In genomic region chr19:17074628-17075034, GRCh38 we compare ENCODE assay signal across 8 cellular contexts. TPM values are rescaled to one million over a fixed set of nuclear protein-coding genes. Genes with fewer than 3 reads are reported as not detected.
A peak's percentile ranks its signal among the peaks of the same experiment; 100 is the strongest.
DNase-seq lines count a peak whose midpoint lies in the region; ATAC-seq, FAIRE-seq and TF ChIP-seq lines count a peak whose summit lies in the region.

No MANE protein-coding gene starts in this region.

- CTCF ChIA-PET in HepG2 (lab: Yijun Ruan, JAX; ENCODE audit: low intra/inter-chr PET ratio, low total read pairs), result no interaction called here

- no peak; the same call in 2 of the 3 replicates for ATAC-seq in HepG2
- ATAC-seq in upper lobe of left lung (ENCODE audit: low FRiP score in 2 of 2), result no peak
- no peak for ATAC-seq in HG03175 (IDR thresholded peaks at IDR 0.05; ENCODE audit: unreplicated experiment)

- no peak overlapping the region for H4K5ac ChIP-seq in H9 (ENCODE audit: insufficient read length, low read depth, low read length)

- H2BK20ac ChIP-seq in H9 (ENCODE audit: low read depth, low read length, poor library complexity, severe bottlenecking), result no peak overlapping the region

- peak overlapping the region; percentile 97 to 100 (median 99) for H3K27ac Mint-ChIP-seq in H9
- peak overlapping the region; percentile 98 for H3K27ac Mint-ChIP-seq in activated naive CD8-positive, alpha-beta T cell treated with anti-CD3 and anti-CD28 coated beads for 36 hours

- H3K4me3 Mint-ChIP-seq in H9, result peak overlapping the region; percentile 94 to 99
- peak overlapping the region; percentile 99 for H3K4me3 Mint-ChIP-seq in activated naive CD8-positive, alpha-beta T cell treated with anti-CD3 and anti-CD28 coated beads for 36 hours

- H3K4me3 ChIP-seq in AG09309 (ENCODE audit: control insufficient read depth, low read depth, low read length) (peak overlapping the region; percentile 95), HepG2 (replicated peaks in 1 of 3; ENCODE audit: insufficient read depth in 1 of 3, low read depth in 2 of 3, low read length in 3 of 3) (peak overlapping the region; percentile 60 to 90 (median 79)), upper lobe of left lung (peak overlapping the region; percentile 67 to 96 (median 93))

- H2AK5ac ChIP-seq in H9 (ENCODE audit: insufficient read length, low read length), result no peak overlapping the region

- H3K9me3 Mint-ChIP-seq in H9, result no peaks in the 10 kb centered on the region
- H3K9me3 Mint-ChIP-seq in activated naive CD8-positive, alpha-beta T cell treated with anti-CD3 and anti-CD28 coated beads for 36 hours, result no peaks in the 10 kb centered on the region

- in situ Hi-C loops in HepG2 (cut with HindIII; ENCODE audit: extremely low pct_ligation_motif_present, low pct_unique_long_range_greater_than_20kb), result no loop called here

- no peak overlapping the region for H3T11ph ChIP-seq in H9 (ENCODE audit: low read length)

- TSS peak; percentile 88 for BruUV-seq in HepG2 (replicated peaks; lab: Mats Ljungman, UMichigan)

- H3K23ac ChIP-seq in H9 (ENCODE audit: insufficient read length, low read depth, low read length), result no peak overlapping the region

- peaks cover 17 to 36% (median 27%) of the 10 kb centered on the region in 3 experiments for H3K36me3 Mint-ChIP-seq in H9 (ENCODE audit: insufficient read depth in 1 of 3, low read depth in 3 of 3)
- H3K36me3 Mint-ChIP-seq in activated naive CD8-positive, alpha-beta T cell treated with anti-CD3 and anti-CD28 coated beads for 36 hours, result peaks cover 26% of the 10 kb centered on the region

- peak overlapping the region; percentile 83 for H3K4me2 ChIP-seq in H9 (ENCODE audit: insufficient read depth, insufficient read length, low read length)
- peak overlapping the region; percentile 99 for H3K4me2 ChIP-seq in HepG2 (ENCODE audit: low read depth, low read length)

- H2BK12ac ChIP-seq in H9 (ENCODE audit: insufficient read length, low read depth, low read length), result no peak overlapping the region

- H3K4me1 Mint-ChIP-seq in H9, result peaks cover 50 to 51% of the 10 kb centered on the region in 2 experiments
- peaks cover 48% of the 10 kb centered on the region for H3K4me1 Mint-ChIP-seq in activated naive CD8-positive, alpha-beta T cell treated with anti-CD3 and anti-CD28 coated beads for 36 hours

- intact Hi-C loops in HepG2 (cut with micrococcal nuclease; ENCODE audit: unreplicated experiment), result loop anchor here (5.0 kb wide), 1 partner anchor 63 kb away; no protein-coding TSS in a partner anchor

- H3K79me2 ChIP-seq in H9 (ENCODE audit: insufficient read depth, low read length) (peaks cover 15% of the 10 kb centered on the region; the same call in 1 of the 2 replicates), HepG2 (ENCODE audit: insufficient read depth, low read length) (peaks cover 53% of the 10 kb centered on the region)

- peaks cover 3% of the 10 kb centered on the region for H3K79me1 ChIP-seq in H9 (ENCODE audit: insufficient read depth, low read depth, low read length, poor library complexity, severe bottlenecking)

- H3K18ac ChIP-seq in H9 (ENCODE audit: insufficient read length, low read depth, low read length), result no peak overlapping the region

- no peak for TF ChIP-seq EP300 in HepG2 (IDR thresholded peaks at IDR 0.05; ENCODE audit: low read depth in 2 of 2, low read length in 2 of 2)
- no peak for TF ChIP-seq EP300 in HepG2 (CRISPR knock-in tag; IDR thresholded peaks at IDR 0.05; ENCODE audit: borderline replicate concordance)
- TF ChIP-seq EP300 in upper lobe of left lung (IDR thresholded peaks at IDR 0.05), result no peak

- H4K20me1 ChIP-seq in H9 (ENCODE audit: control insufficient read depth, insufficient read depth, insufficient read length) (no peaks in the 10 kb centered on the region), HepG2 (ENCODE audit: insufficient read depth, low read length) (no peaks in the 10 kb centered on the region)

- H3K14ac ChIP-seq in H9 (ENCODE audit: insufficient read depth, low read length), result no peak overlapping the region

- no CpG with 5 or more reads among the region's 11 CpGs for WGBS in H9 (ENCODE audit: extremely low coverage, insufficient read length, low lambda C conversion rate)
- 2% methylated on average over 6 of the region's 11 CpGs for WGBS in HepG2 (ENCODE audit: low lambda C conversion rate)
- 11 to 19% methylated on average over 7 to 11 of the region's 11 CpGs for WGBS in upper lobe of left lung, 2 donors

- H4K8ac ChIP-seq in H9 (replicated peaks; ENCODE audit: insufficient read length, low read depth, low read length), result no peak overlapping the region

- H3K9me3 ChIP-seq in H9 (ENCODE audit: control insufficient read depth, low read depth, low read length) (no peaks in the 10 kb centered on the region), HepG2 (ENCODE audit: low read length) (no peaks in the 10 kb centered on the region), upper lobe of left lung (no peaks in the 10 kb centered on the region)

- POLR2A ChIA-PET in HepG2 (lab: Yijun Ruan, JAX), result interaction anchor here (1.0 to 1.5 kb wide), 3 partner anchors 141 to 235 kb away, joined by 3 to 5 read pairs (median 3); partner anchors contain the start of genes DDA1, MRPL34 and USE1

- TF ChIP-seq RAD21 in HepG2 (CRISPR knock-in tag; IDR thresholded peaks at IDR 0.05), result no peak

- H2AFZ ChIP-seq in H9 (ENCODE audit: low read length) (no peak overlapping the region), HepG2 (ENCODE audit: low read length) (peak overlapping the region; percentile 79)

- peak overlapping the region; percentile 72 for H3K9ac ChIP-seq in H9 (ENCODE audit: extremely low read depth, insufficient read length, low read length)
- H3K9ac ChIP-seq in HepG2 (ENCODE audit: insufficient read depth, low read depth, low read length), result peak overlapping the region; percentile 84

- H3K27ac ChIP-seq in H9 (ENCODE audit: insufficient read length, low read depth, low read length), result no peak overlapping the region
- peak overlapping the region; percentile 75 for H3K27ac ChIP-seq in HepG2 (ENCODE audit: extremely low read length, insufficient read depth, low read length)
- peak overlapping the region; percentile 73 to 97 (median 89) for H3K27ac ChIP-seq in upper lobe of left lung

- H3K4ac ChIP-seq in H9 (ENCODE audit: low read depth, low read length), result no peak overlapping the region

- H3K27me3 ChIP-seq in H9 (ENCODE audit: insufficient read depth, low read length), result no peaks in the 10 kb centered on the region
- no peaks in the 10 kb centered on the region; a peak in 1 of 5 replicates for H3K27me3 ChIP-seq in HepG2 (ENCODE audit: control insufficient read depth in 1 of 2, insufficient read depth in 2 of 2, low read length in 2 of 2)
- H3K27me3 ChIP-seq in upper lobe of left lung, result no peaks in the 10 kb centered on the region

- DNase-seq in AG09309 (ENCODE audit: low read depth), result no peak
- no peak for DNase-seq in H9
- no peak for DNase-seq in activated naive CD8-positive, alpha-beta T cell treated with anti-CD3 and anti-CD28 coated beads for 36 hours
- no peak for DNase-seq in HepG2 (ENCODE audit: low spot score)
- no peak for DNase-seq in upper lobe of left lung
- DNase-seq in urothelium cell line (ENCODE audit: low spot score), result no peak
- no peak for DNase-seq in DMS153 (lab: John Stamatoyannopoulos, UW)

- FAIRE-seq in HepG2 (lab: Jason Lieb, UNC) (peak; percentile 65), urothelium cell line (lab: Jason Lieb, UNC) (no peak)

- peaks cover 9% of the 10 kb centered on the region for H3K23me2 ChIP-seq in H9 (ENCODE audit: insufficient read length, low read depth, low read length, poor library complexity, severe bottlenecking)

- H3K36me3 ChIP-seq in HepG2 (replicated peaks in 1 of 2; ENCODE audit: control insufficient read depth in 1 of 2, insufficient read depth in 2 of 2, low read length in 2 of 2) (peaks cover 3 to 18% of the 10 kb centered on the region in 2 experiments; a peak in 2 of 5 replicates), upper lobe of left lung (peaks cover 0 to 8% (median 2%) of the 10 kb centered on the region in 4 donors)

- H2BK120ac ChIP-seq in H9 (ENCODE audit: low read depth, low read length, poor library complexity, severe bottlenecking), result no peak overlapping the region

- no peaks in the 10 kb centered on the region; the same call in 1 of the 2 replicates for H3K27me3 Mint-ChIP-seq in H9 (ENCODE audit: low read depth)
- H3K27me3 Mint-ChIP-seq in activated naive CD8-positive, alpha-beta T cell treated with anti-CD3 and anti-CD28 coated beads for 36 hours, result no peaks in the 10 kb centered on the region

- H3K56ac ChIP-seq in H9 (ENCODE audit: insufficient read length, low read depth, low read length), result no peak overlapping the region

- TF ChIP-seq POLR2A in HepG2 (IDR thresholded peaks at IDR 0.05; ENCODE audit: insufficient read depth in 1 of 2, low read depth in 2 of 2, low read length in 2 of 2) (no peak), upper lobe of left lung (IDR thresholded peaks at IDR 0.05) (no peak)

- TF ChIP-seq CTCF in AG09309 (IDR thresholded peaks at IDR 0.05; ENCODE audit: control insufficient read depth, insufficient read depth, low read depth, low read length, missing control alignments) (no peak), H9 (conservative IDR thresholded peaks at IDR 0.05) (no peak), HepG2 (CRISPR knock-in tag; IDR thresholded peaks at IDR 0.05) (no peak), upper lobe of left lung (IDR thresholded peaks at IDR 0.05) (no peak)

- no peak overlapping the region for H2BK15ac ChIP-seq in H9 (ENCODE audit: low read depth, low read length)

- H3K4me1 ChIP-seq in H9 (ENCODE audit: insufficient read depth, low read length), result peaks cover 8% of the 10 kb centered on the region; the same call in 1 of the 2 replicates
- peaks cover 62% of the 10 kb centered on the region for H3K4me1 ChIP-seq in HepG2 (ENCODE audit: insufficient read depth, low read length)
- H3K4me1 ChIP-seq in upper lobe of left lung, result peaks cover 39 to 50% (median 42%) of the 10 kb centered on the region in 4 donors

- H4K91ac ChIP-seq in H9 (ENCODE audit: insufficient read length, low read depth, low read length), result no peak overlapping the region

- no peak overlapping the region for H2BK5ac ChIP-seq in H9 (ENCODE audit: insufficient read length, low read length)

RNA-seq across cellular contexts. Expression of gene HAUS8, which starts 0.6 kb away (rescaled TPM):
- total RNA-seq in H9 (2021) (27.8 and 29.4 TPM in 2 replicates), HepG2 (2016; rRNA removed; fragmentation: Illumina TruSeq; extraction: Trizol) (17.5 and 19.1 TPM in 2 replicates), upper lobe of left lung (10 to 100 TPM in 2 of 6 donors, 1 to 10 TPM in 4; 4.9 to 21.0 (median 8.7) TPM)
- total RNA-seq in activated naive CD8-positive, alpha-beta T cell treated with anti-CD3 and anti-CD28 coated beads for 36 hours, result 10 to 100 TPM; 43.1 to 46.0 TPM
- 7.9 and 8.8 TPM in 2 replicates for total RNA-seq in HepG2 (2016; cell fraction: cytosol; rRNA removed; fragmentation: Illumina TruSeq; extraction: Trizol; ENCODE audit: low read depth)
- 17.4 and 19.5 TPM in 2 replicates for total RNA-seq in HepG2 (2016; cell fraction: insoluble cytoplasmic fraction; rRNA removed; fragmentation: Illumina TruSeq; extraction: Trizol)
- 10.4 and 12.6 TPM in 2 replicates for total RNA-seq in HepG2 (2016; cell fraction: membrane; rRNA removed; fragmentation: Illumina TruSeq; extraction: Trizol)
- 10.9 and 13.5 TPM in 2 replicates for total RNA-seq in HepG2 (2016; cell fraction: nucleus; rRNA removed; fragmentation: Illumina TruSeq; extraction: Trizol)
- polyA plus RNA-seq in HepG2 (2011; rRNA removed), result 7.1 and 7.8 TPM in 2 replicates
- 4.3 and 7.7 TPM in 2 replicates for polyA plus RNA-seq in HepG2 (2011; cell fraction: cytosol; rRNA removed)
- polyA plus RNA-seq in HepG2 (2011; cell fraction: nucleus; rRNA removed), result 9.4 and 9.9 TPM in 2 replicates
- 5.2 and 6.2 TPM in 2 replicates for polyA plus RNA-seq in HepG2 (2012)
- polyA plus RNA-seq in HepG2 (2016; cell fraction: cytosol; fragmentation: Illumina TruSeq; extraction: Trizol; ENCODE audit: low read depth), result 4.1 and 4.3 TPM in 2 replicates
- polyA plus RNA-seq in HepG2 (2016; cell fraction: insoluble cytoplasmic fraction; fragmentation: Illumina TruSeq; extraction: Trizol; ENCODE audit: low read depth), result 20.4 and 22.5 TPM in 2 replicates
- 5.6 and 9.6 TPM in 2 replicates for polyA plus RNA-seq in HepG2 (2016; cell fraction: membrane; fragmentation: Illumina TruSeq; extraction: Trizol; ENCODE audit: low read depth)
- 26.2 and 30.0 TPM in 2 replicates for polyA plus RNA-seq in HepG2 (2016; cell fraction: nucleus; fragmentation: Illumina TruSeq; extraction: Trizol; ENCODE audit: insufficient read depth, low read depth)
- polyA minus RNA-seq in HepG2 (2011; rRNA and poly(A)+ RNA removed; ENCODE audit: low replicate concordance), result 6.4 and 32.7 TPM in 2 replicates
- polyA minus RNA-seq in HepG2 (2011; cell fraction: cytosol; rRNA and poly(A)+ RNA removed), result 2.3 and 4.7 TPM in 2 replicates
- polyA minus RNA-seq in HepG2 (2011; cell fraction: nucleus; rRNA and poly(A)+ RNA removed), result 3.7 and 4.2 TPM in 2 replicates

RNA-seq across cellular contexts. Expression of gene MYO9B, which starts 0.9 kb away (rescaled TPM):
- total RNA-seq in H9 (2021), result 58.5 and 58.6 TPM in 2 replicates
- 10 to 100 TPM; 84.3 to 86.9 TPM for total RNA-seq in activated naive CD8-positive, alpha-beta T cell treated with anti-CD3 and anti-CD28 coated beads for 36 hours
- total RNA-seq in HepG2 (2016; rRNA removed; fragmentation: Illumina TruSeq; extraction: Trizol), result 14.1 and 18.0 TPM in 2 replicates
- total RNA-seq in HepG2 (2016; cell fraction: cytosol; rRNA removed; fragmentation: Illumina TruSeq; extraction: Trizol; ENCODE audit: low read depth), result 13.9 and 14.5 TPM in 2 replicates
- 10.1 and 18.6 TPM in 2 replicates for total RNA-seq in HepG2 (2016; cell fraction: insoluble cytoplasmic fraction; rRNA removed; fragmentation: Illumina TruSeq; extraction: Trizol)
- 10.7 and 11.5 TPM in 2 replicates for total RNA-seq in HepG2 (2016; cell fraction: membrane; rRNA removed; fragmentation: Illumina TruSeq; extraction: Trizol)
- 22.1 and 24.4 TPM in 2 replicates for total RNA-seq in HepG2 (2016; cell fraction: nucleus; rRNA removed; fragmentation: Illumina TruSeq; extraction: Trizol)
- polyA plus RNA-seq in HepG2 (2011; rRNA removed), result 18.3 and 23.4 TPM in 2 replicates
- 7.2 and 9.7 TPM in 2 replicates for polyA plus RNA-seq in HepG2 (2011; cell fraction: cytosol; rRNA removed)
- polyA plus RNA-seq in HepG2 (2011; cell fraction: nucleus; rRNA removed), result 169 and 196 TPM in 2 replicates
- polyA plus RNA-seq in HepG2 (2012), result 15.6 and 21.8 TPM in 2 replicates
- 1.5 and 1.8 TPM in 2 replicates for polyA plus RNA-seq in HepG2 (2016; cell fraction: cytosol; fragmentation: Illumina TruSeq; extraction: Trizol; ENCODE audit: low read depth)
- polyA plus RNA-seq in HepG2 (2016; cell fraction: insoluble cytoplasmic fraction; fragmentation: Illumina TruSeq; extraction: Trizol; ENCODE audit: low read depth), result 11.9 and 14.6 TPM in 2 replicates
- polyA plus RNA-seq in HepG2 (2016; cell fraction: membrane; fragmentation: Illumina TruSeq; extraction: Trizol; ENCODE audit: low read depth), result 3.6 and 3.7 TPM in 2 replicates
- polyA plus RNA-seq in HepG2 (2016; cell fraction: nucleus; fragmentation: Illumina TruSeq; extraction: Trizol; ENCODE audit: insufficient read depth, low read depth), result 77.8 and 81.3 TPM in 2 replicates
- 28.0 and 67.0 TPM in 2 replicates for polyA minus RNA-seq in HepG2 (2011; rRNA and poly(A)+ RNA removed; ENCODE audit: low replicate concordance)
- 11.5 and 11.6 TPM in 2 replicates for polyA minus RNA-seq in HepG2 (2011; cell fraction: cytosol; rRNA and poly(A)+ RNA removed)
- polyA minus RNA-seq in HepG2 (2011; cell fraction: nucleus; rRNA and poly(A)+ RNA removed), result 37.3 and 38.0 TPM in 2 replicates
- 100 to 1,000 TPM in 4 of 6 donors, 10 to 100 TPM in 2; 72.3 to 408 (median 146) TPM for total RNA-seq in upper lobe of left lung

RNA-seq across cellular contexts. Expression of gene CPAMD8, which starts 48.0 kb away (rescaled TPM):
- total RNA-seq in H9 (2021), result 12.0 and 12.6 TPM in 2 replicates
- total RNA-seq in activated naive CD8-positive, alpha-beta T cell treated with anti-CD3 and anti-CD28 coated beads for 36 hours, result under 1 TPM; 0.41 to 0.42 TPM
- total RNA-seq in HepG2 (2016; rRNA removed; fragmentation: Illumina TruSeq; extraction: Trizol), result 0.28 and 0.29 TPM in 2 replicates
- not detected in 2 replicates for total RNA-seq in HepG2 (2016; cell fraction: cytosol; rRNA removed; fragmentation: Illumina TruSeq; extraction: Trizol; ENCODE audit: low read depth)
- 0.04 and 0.21 TPM in 2 replicates for total RNA-seq in HepG2 (2016; cell fraction: insoluble cytoplasmic fraction; rRNA removed; fragmentation: Illumina TruSeq; extraction: Trizol)
- not detected in 2 replicates for total RNA-seq in HepG2 (2016; cell fraction: membrane; rRNA removed; fragmentation: Illumina TruSeq; extraction: Trizol)
- total RNA-seq in HepG2 (2016; cell fraction: nucleus; rRNA removed; fragmentation: Illumina TruSeq; extraction: Trizol), result 0.34 TPM in 2 replicates
- polyA plus RNA-seq in HepG2 (2011; rRNA removed), result 0.34 and 0.91 TPM in 2 replicates
- polyA plus RNA-seq in HepG2 (2011; cell fraction: cytosol; rRNA removed), result 0.21 and 0.35 TPM in 2 replicates
- 1.6 and 2.5 TPM in 2 replicates for polyA plus RNA-seq in HepG2 (2011; cell fraction: nucleus; rRNA removed)
- 0.12 and 0.71 TPM in 2 replicates for polyA plus RNA-seq in HepG2 (2012)
- polyA plus RNA-seq in HepG2 (2016; cell fraction: cytosol; fragmentation: Illumina TruSeq; extraction: Trizol; ENCODE audit: low read depth), result 0.09 TPM in 1 of 2 replicates, not detected in the other
- 0.07 TPM in 1 of 2 replicates, not detected in the other for polyA plus RNA-seq in HepG2 (2016; cell fraction: insoluble cytoplasmic fraction; fragmentation: Illumina TruSeq; extraction: Trizol; ENCODE audit: low read depth)
- polyA plus RNA-seq in HepG2 (2016; cell fraction: membrane; fragmentation: Illumina TruSeq; extraction: Trizol; ENCODE audit: low read depth), result 0.26 TPM in 1 of 2 replicates, not detected in the other
- 0.14 and 0.48 TPM in 2 replicates for polyA plus RNA-seq in HepG2 (2016; cell fraction: nucleus; fragmentation: Illumina TruSeq; extraction: Trizol; ENCODE audit: insufficient read depth, low read depth)
- 0.30 and 0.94 TPM in 2 replicates for polyA minus RNA-seq in HepG2 (2011; rRNA and poly(A)+ RNA removed; ENCODE audit: low replicate concordance)
- polyA minus RNA-seq in HepG2 (2011; cell fraction: cytosol; rRNA and poly(A)+ RNA removed), result not detected in 2 replicates
- polyA minus RNA-seq in HepG2 (2011; cell fraction: nucleus; rRNA and poly(A)+ RNA removed), result 0.26 and 1.4 TPM in 2 replicates
- total RNA-seq in upper lobe of left lung, result 100 to 1,000 TPM in 1 of 6 donors, 10 to 100 TPM in 5; 35.8 to 262 (median 61.1) TPM
